In genomic region chr19:44610497-44610896, GRCh38 we compare ENCODE assay signal across 19 cellular contexts. TPM values are rescaled to one million over a fixed set of nuclear protein-coding genes. Genes with fewer than 3 reads are reported as not detected.
DNase-seq lines count a peak whose midpoint lies in the region; FAIRE-seq and TF ChIP-seq lines count a peak whose summit lies in the region.
"Not testable (repeated sequence)": the region's sequence is repeated elsewhere in the genome, so short reads cannot be mapped to it uniquely, and the experiment has no call there.
"Had no signal": no experiment of that assay in that cellular context is flagged by ENCODE, and none has a peak within 500 bp of the region (broad histone marks: within the 10 kb centered on the region; RNA-seq: fewer than 3 reads in every experiment).

No MANE protein-coding gene starts in this region.

- not testable (repeated sequence) for H3K27ac ChIP-seq in astrocyte (ENCODE audit: low read depth, low read length); osteoblast (ENCODE audit: low read depth, low read length)

- H3K27me3 ChIP-seq in astrocyte (ENCODE audit: insufficient read depth, low read length); osteoblast (ENCODE audit: insufficient read depth, low read length): not testable (repeated sequence)

- H3K27ac Mint-ChIP-seq in astrocyte (ENCODE audit: unreplicated experiment): not testable (repeated sequence)

- H3K79me2 ChIP-seq in astrocyte (ENCODE audit: insufficient read depth, low read length); osteoblast (ENCODE audit: insufficient read depth, low read length): not testable (repeated sequence)

- not testable (repeated sequence) for FAIRE-seq in astrocyte (lab: Jason Lieb, UNC)

- H3K4me1 Mint-ChIP-seq in astrocyte (ENCODE audit: low read depth, unreplicated experiment): not testable (repeated sequence)

- not testable (repeated sequence) for H3K9ac ChIP-seq in astrocyte (ENCODE audit: low read length)

- H3K36me3 ChIP-seq in astrocyte (ENCODE audit: insufficient read depth, low read length); osteoblast (ENCODE audit: insufficient read depth, low read length): not testable (repeated sequence)

- H3K4me3 ChIP-seq in astrocyte (ENCODE audit: insufficient read depth, low read depth, low read length); fibroblast of pulmonary artery (replicated peaks; ENCODE audit: low read depth, low read length); osteoblast (ENCODE audit: insufficient read depth, low read length): not testable (repeated sequence)

- H3K9me3 ChIP-seq in astrocyte (ENCODE audit: insufficient read depth, low read depth, low read length); osteoblast (ENCODE audit: low read depth, low read length): not testable (repeated sequence)

- H3K27me3 Mint-ChIP-seq in astrocyte (ENCODE audit: low read depth, unreplicated experiment): not testable (repeated sequence)

- not testable (repeated sequence) for H4K20me1 ChIP-seq in astrocyte (ENCODE audit: insufficient read depth, low read length); osteoblast (ENCODE audit: insufficient read depth, low read length)

- H3K9me3 Mint-ChIP-seq in astrocyte (ENCODE audit: unreplicated experiment): not testable (repeated sequence)

- H3K4me3 Mint-ChIP-seq in astrocyte (ENCODE audit: unreplicated experiment): not testable (repeated sequence)

- not testable (repeated sequence) for H2AFZ ChIP-seq in astrocyte (ENCODE audit: low read depth, low read length); osteoblast (ENCODE audit: low read length)

- H3K36me3 Mint-ChIP-seq in astrocyte (ENCODE audit: low read depth, unreplicated experiment): not testable (repeated sequence)

- peaks cover 14% of the 10 kb centered on the region for H3K4me1 ChIP-seq in astrocyte (ENCODE audit: insufficient read depth, low read length)
- peaks cover 18% of the 10 kb centered on the region for H3K4me1 ChIP-seq in osteoblast (ENCODE audit: insufficient read depth, low read length)

- not testable (repeated sequence) for H3K4me2 ChIP-seq in astrocyte (ENCODE audit: low read length); osteoblast (ENCODE audit: insufficient read depth, low read length)

- DNase-seq in ACHN (peak; percentile 35), EL (peak; percentile 55), HT-29 (ENCODE audit: low spot score) (peak; percentile 75), OCI-M1 (lab: John Stamatoyannopoulos, UW) (peak; percentile 76), fibroblast of pulmonary artery (ENCODE audit: low read depth) (peak; percentile 46), iPS-NIHi11 (ENCODE audit: low spot score) (peak; percentile 45)
- DNase-seq in astrocyte (ENCODE audit: low read depth); osteoblast (ENCODE audit: insufficient read length, low spot score, missing footprints): not testable (repeated sequence)

- in situ Hi-C loops in ACHN (cut with HindIII; ENCODE audit: low pct_ligation_motif_present, low pct_unique_long_range_greater_than_20kb, low sequenced_read_pairs): not testable (repeated sequence)

- TF ChIP-seq CTCF in astrocyte (IDR thresholded peaks at IDR 0.05; ENCODE audit: insufficient read depth, low read depth, low read length) (peak; percentile 32), fibroblast of pulmonary artery (IDR thresholded peaks at IDR 0.05; ENCODE audit: low read length, missing control alignments) (peak; percentile 54), osteoblast (IDR thresholded peaks at IDR 0.05; ENCODE audit: extremely low read depth, low read depth, low read length) (peak; percentile 52)

RNA-seq across cellular contexts. Expression of gene IGSF23, which starts 2.9 kb away (rescaled TPM):
- not detected in 2 replicates for total RNA-seq in HT-29 (2014; rRNA removed; shearing (Covaris generic))
- total RNA-seq in astrocyte: not detected in 2 replicates
- not detected in 2 replicates for total RNA-seq in osteoblast
- total RNA-seq: activated CD8-positive, alpha-beta T cell treated with anti-CD3 and anti-CD28 coated beads for 36 hours; adrenal gland; cardiac septum; CD8-positive, alpha-beta T cell; dorsolateral prefrontal cortex; glomerular endothelial cell; H4; naive thymus-derived CD4-positive, alpha-beta T cell; osteocyte; T-helper 2 cell treated with Interferon-gamma antibody and Interleukin-4, amounts not matched to agents 100 ng/mL and 5 ng/mL, for 36 hours; upper lobe of left lung had no signal

RNA-seq across cellular contexts. Expression of gene PVR, which starts 33.2 kb away (rescaled TPM):
- total RNA-seq in HT-29 (2014; rRNA removed; shearing (Covaris generic)): 204 and 206 TPM in 2 replicates
- total RNA-seq in astrocyte (81.6 and 83.5 TPM in 2 replicates), osteoblast (50.1 and 53.6 TPM in 2 replicates)
